ENCODE assay signal across 8 cellular contexts in the genomic region with DNA sequence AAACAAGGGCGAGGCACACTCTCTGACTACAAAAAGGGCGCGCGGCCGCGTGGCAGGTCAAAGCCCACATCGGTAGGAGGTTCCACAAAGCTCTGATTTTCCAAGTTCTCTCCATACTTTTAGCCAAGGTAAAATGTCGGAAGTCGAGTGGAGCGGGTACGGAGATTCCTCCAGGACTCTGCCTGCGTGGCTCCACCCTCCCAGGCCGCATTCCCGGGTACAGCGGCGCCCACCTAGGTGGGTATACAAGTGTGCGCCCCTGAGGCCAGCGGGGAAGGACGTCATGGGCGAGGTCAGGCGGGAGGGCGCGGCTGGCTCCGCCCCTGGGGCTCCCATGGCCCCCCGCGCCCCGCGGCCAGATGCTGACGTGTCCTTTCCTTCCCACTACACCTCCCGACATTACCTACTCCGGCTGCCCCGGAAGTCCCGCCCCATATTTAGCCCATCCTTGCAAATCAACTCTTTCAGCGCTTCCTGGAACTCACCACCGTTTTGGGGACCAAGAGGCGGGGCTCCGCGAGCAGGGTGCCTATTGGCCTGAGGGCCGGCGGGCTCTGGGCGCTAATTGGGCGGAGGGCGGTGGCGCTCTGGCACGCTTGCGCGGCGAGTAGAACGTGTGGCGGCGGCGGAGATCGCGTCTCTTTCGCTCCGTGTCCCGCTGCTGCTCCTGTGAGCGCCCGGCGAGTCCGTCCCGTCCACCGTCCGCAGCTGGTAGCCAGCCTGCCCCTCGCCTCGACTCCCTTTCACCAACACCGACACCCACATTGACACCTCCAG. TPM values are rescaled to one million over a fixed set of nuclear protein-coding genes. Genes with fewer than 3 reads are reported as not detected.
DNase-seq lines count a peak whose midpoint lies in the region; ATAC-seq lines count a peak whose summit lies in the region.

A gene (plus strand): TSS at position 639 of the 777 bp plus-strand sequence. CDS start 180 bp downstream, outside the sequence.

- H3K9me3 Mint-ChIP-seq in IgD-negative memory B cell: no peaks in the 10 kb centered on the region

- no peaks in the 10 kb centered on the region for H3K36me3 Mint-ChIP-seq in IgD-negative memory B cell

- no peak within 1 kb of the TSS for H3K27ac Mint-ChIP-seq in IgD-negative memory B cell

- peak; percentile 90 for ATAC-seq in GM21529 (IDR thresholded peaks at IDR 0.05; ENCODE audit: unreplicated experiment)

- DNase-seq in DMS 273 treated with DMSO at 0.1 percent for 48 hours (lab: John Stamatoyannopoulos, UW) (peak; percentile 99), OCI-M2 (lab: John Stamatoyannopoulos, UW; ENCODE audit: unreplicated experiment) (peak; percentile 96), activated T-cell treated with anti-CD3 and anti-CD28 coated beads for 4 hours (peak; percentile 97), epidermal melanocyte (ENCODE audit: insufficient read length, low spot score) (peak; percentile 94), middle frontal gyrus (ENCODE audit: extremely low spot score, low spot score) (peak; percentile 98)
- DNase-seq in stimulated activated CD8-positive, alpha-beta memory T cell treated with anti-CD3 and anti-CD28 coated beads, Interleukin-4, amount 100 ng/mL, for 1 hour (ENCODE audit: low read depth in 2 of 2, low spot score in 1 of 2): peak; percentile 93 to 97

- H3K4me1 Mint-ChIP-seq in IgD-negative memory B cell: peaks cover 33 to 40% (median 38%) of the 10 kb centered on the region in 3 donors

- no peaks in the 10 kb centered on the region for H3K27me3 Mint-ChIP-seq in IgD-negative memory B cell

- peak within 1 kb of the TSS in 2 of 4 donors; percentile 97 to 98 for H3K4me3 Mint-ChIP-seq in IgD-negative memory B cell

RNA-seq across cellular contexts. Expression of the gene that starts here (rescaled TPM):
- polyA plus RNA-seq in IgD-negative memory B cell: 138 TPM

Comparison
In these comparisons a context has a peak if more than half of its experiments do, and no peak if none do; other contexts are left out.
1. Peak in every context shown above with its lines: DNase-seq and ATAC-seq.